1 cellular context compared by ENCODE assay signal in genomic region chr9:125752070-125752628, GRCh38.
TF ChIP-seq lines count a peak whose summit lies in the region.

No MANE protein-coding gene starts in this region.

TF ChIP-seq in H1, 55 proteins besides CTCF, POLR2A, EP300 and RAD21 (continued from another document):
- TF ChIP-seq CHD7 (IDR thresholded peaks at IDR 0.05; ENCODE audit: insufficient replicate concordance, low read length) = no peak
- no peak for TF ChIP-seq KDM1A (IDR thresholded peaks at IDR 0.05; ENCODE audit: borderline replicate concordance, low read length)
- no peak for TF ChIP-seq SP1 (IDR thresholded peaks at IDR 0.05; ENCODE audit: low read depth, low read length)
- no peak for TF ChIP-seq TAF1 (IDR thresholded peaks at IDR 0.05; ENCODE audit: low read depth, low read length)
